In the genomic region with DNA sequence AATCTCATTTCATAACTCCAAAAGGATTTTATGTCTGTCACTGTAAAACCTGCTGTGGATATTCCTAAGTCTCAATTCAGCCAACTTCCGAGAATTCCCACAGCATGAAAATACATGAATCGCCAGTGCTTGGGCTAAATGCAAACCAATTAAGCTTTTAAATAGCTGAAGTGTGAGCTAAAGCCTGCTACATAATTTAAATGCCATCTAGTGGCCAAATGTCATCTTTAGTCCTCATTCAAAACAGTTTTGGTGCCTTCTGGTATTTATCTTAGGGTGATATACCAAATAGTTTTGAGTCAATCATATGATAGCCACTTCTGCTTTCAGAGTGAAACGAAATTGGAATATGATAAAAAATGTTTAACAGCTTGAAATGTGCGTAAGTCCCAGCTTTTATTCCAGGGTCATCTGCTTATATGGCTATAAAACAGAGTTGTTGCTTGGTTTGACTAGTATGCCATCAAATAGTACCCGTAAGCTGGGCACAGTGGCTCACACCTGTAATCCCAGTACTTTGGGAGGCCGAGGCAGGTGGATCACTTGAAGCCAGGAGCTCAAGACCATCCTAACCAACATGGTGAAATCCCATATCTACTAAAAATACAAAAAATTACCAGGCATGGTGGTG, we compare ENCODE assay signal across 9 cellular contexts.
DNase-seq lines count a peak whose midpoint lies in the region; ATAC-seq and TF ChIP-seq lines count a peak whose summit lies in the region.
"Had no signal": no experiment of that assay in that cellular context is flagged by ENCODE, and none has a peak within 500 bp of the region (broad histone marks: within the 10 kb centered on the region; RNA-seq: fewer than 3 reads in every experiment).

No MANE protein-coding gene starts in this region.

- H3K4me2 ChIP-seq in OCI-LY3 (ENCODE audit: low read length): peak overlapping the region; percentile 39

- H3K4me1 Mint-ChIP-seq in nephron: peaks cover 10% of the 10 kb centered on the region

- no peaks in the 10 kb centered on the region for H3K9me3 ChIP-seq in OCI-LY3 (ENCODE audit: insufficient read depth, low read length)
- H3K9me3 ChIP-seq: SJSA1 had no signal

- ATAC-seq in GM19372 (IDR thresholded peaks at IDR 0.05; ENCODE audit: low read depth, unreplicated experiment): peak; percentile 84

- no peaks in the 10 kb centered on the region for H3K79me2 ChIP-seq in OCI-LY3 (ENCODE audit: low read length)

- no peak overlapping the region for H3K27ac Mint-ChIP-seq in nephron

- H3K9ac ChIP-seq in OCI-LY3 (ENCODE audit: low read length): no peak overlapping the region

- H3K36me3 Mint-ChIP-seq in nephron (ENCODE audit: low read depth): no peaks in the 10 kb centered on the region

- DNase-seq in COR-L47 (lab: John Stamatoyannopoulos, UW): peak; percentile 76
- DNase-seq in HuH-7 (ENCODE audit: low spot score): peak; percentile 20
- peak; percentile 57 for DNase-seq in epithelial cell of esophagus (ENCODE audit: low read depth)
- no peak for DNase-seq in nucleus accumbens (lab: John Stamatoyannopoulos, UW)
- no peak for DNase-seq in NCI-H187 (lab: John Stamatoyannopoulos, UW)

- H3K4me3 ChIP-seq in OCI-LY3 (ENCODE audit: low read length): no peak overlapping the region
- H3K4me3 ChIP-seq in epithelial cell of esophagus (ENCODE audit: low read length): no peak overlapping the region
- H3K4me3 ChIP-seq: SJSA1 had no signal

- TF ChIP-seq CTCF in OCI-LY3 (IDR thresholded peaks at IDR 0.05; ENCODE audit: low read depth, low read length): peak; percentile 81
- peak; percentile 48 for TF ChIP-seq CTCF in epithelial cell of esophagus (IDR thresholded peaks at IDR 0.05; ENCODE audit: insufficient read depth, low read depth, low read length, missing control alignments)
- TF ChIP-seq CTCF in nephron (IDR thresholded peaks at IDR 0.05; ENCODE audit: unreplicated experiment in 3 of 3): peak in 2 of 3 experiments; percentile 43 to 46

- H3K27ac ChIP-seq in OCI-LY3 (ENCODE audit: low read length): no peak overlapping the region
- H3K27ac ChIP-seq: SJSA1 had no signal

- peaks cover 10% of the 10 kb centered on the region for H3K4me1 ChIP-seq in OCI-LY3 (ENCODE audit: low read length)
- H3K4me1 ChIP-seq: SJSA1 had no signal

- H2AFZ ChIP-seq in OCI-LY3 (ENCODE audit: low read depth, low read length): no peak overlapping the region

- H3K9me3 Mint-ChIP-seq in nephron: peaks cover 3% of the 10 kb centered on the region

- H3K27me3 ChIP-seq in OCI-LY3 (ENCODE audit: low read depth, low read length): peaks cover 17% of the 10 kb centered on the region
- H3K27me3 ChIP-seq: SJSA1 had no signal

- H3K36me3 ChIP-seq in OCI-LY3 (replicated peaks; ENCODE audit: low read depth, low read length): no peaks in the 10 kb centered on the region
- H3K36me3 ChIP-seq: SJSA1 had no signal

- H3K4me3 Mint-ChIP-seq in nephron: no peak overlapping the region

- H3K27me3 Mint-ChIP-seq in nephron (ENCODE audit: low read depth): no peaks in the 10 kb centered on the region

- no peaks in the 10 kb centered on the region for H4K20me1 ChIP-seq in OCI-LY3 (ENCODE audit: insufficient read depth, low read length)

Comparison
In these comparisons a context has a peak if more than half of its experiments do, and no peak if none do; other contexts are left out.
1. DNase-seq: peak in COR-L47 (single experiment), HuH-7 (single experiment) and epithelial cell of esophagus (single experiment); none in nucleus accumbens (0 of 56) and NCI-H187 (0 of 2).
2. Peak in every context shown above with its lines, with median percentiles within 50 percentile points of each other: CTCF ChIP-seq.